8 cellular contexts compared by ENCODE assay signal in the genomic region with DNA sequence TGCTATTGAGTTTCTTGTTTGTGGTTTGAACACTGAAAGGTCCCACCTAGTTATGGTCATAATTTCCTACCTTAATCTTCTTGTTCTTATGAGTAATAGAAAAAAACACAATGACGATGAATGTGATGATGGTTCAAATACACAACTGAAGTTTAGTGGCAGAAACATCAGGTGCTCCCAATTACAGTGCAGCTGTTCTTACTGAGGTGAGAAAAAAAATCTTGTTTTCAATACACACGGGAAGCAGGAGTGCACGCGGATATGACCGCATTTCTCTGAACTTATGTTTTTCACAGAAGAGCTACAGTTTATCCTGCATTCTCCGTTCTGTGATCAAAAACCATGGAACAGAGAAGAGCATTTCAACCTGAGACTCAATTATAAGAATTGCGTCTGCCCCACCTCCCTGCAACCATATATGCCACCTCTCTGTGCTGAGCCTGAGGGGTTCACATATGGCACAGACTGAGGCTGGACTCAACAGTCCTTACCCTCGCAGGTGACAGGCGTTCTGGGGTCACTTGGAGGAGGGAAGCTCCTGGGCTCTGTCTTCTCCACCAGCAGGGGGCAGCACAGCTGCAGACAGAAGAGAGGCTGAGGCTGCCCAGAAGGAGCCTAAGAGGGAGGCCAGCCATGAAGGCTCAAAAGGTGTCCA.
A peak's percentile ranks its signal among the peaks of the same experiment; 100 is the strongest.
DNase-seq lines count a peak whose midpoint lies in the region; ATAC-seq and TF ChIP-seq lines count a peak whose summit lies in the region.

No MANE protein-coding gene starts in this region.

- in situ Hi-C loops in brain microvascular endothelial cell (cut with HindIII; ENCODE audit: low pct_ligation_motif_present, low sequenced_read_pairs): no loop called here

- TF ChIP-seq CTCF in brain microvascular endothelial cell (IDR thresholded peaks at IDR 0.05; ENCODE audit: low read depth, low read length, missing control alignments): peak; percentile 82

- peak; percentile 58 for DNase-seq in ELR (ENCODE audit: low read depth)
- peak; percentile 28 for DNase-seq in LHCN-M2 (ENCODE audit: low read depth)
- DNase-seq in UCSD-AML1 (lab: John Stamatoyannopoulos, UW; ENCODE audit: unreplicated experiment): peak; percentile 57
- peak; percentile 20 for DNase-seq in brain microvascular endothelial cell
- DNase-seq in left lobe of liver (ENCODE audit: low spot score): no peak
- peak; percentile 39 to 49 (median 45) for DNase-seq in stimulated activated CD4-positive, alpha-beta T cell treated with anti-CD3 and anti-CD28 coated beads, TNF-alpha, amount 100 ng/mL, for 4 hours (ENCODE audit: low read depth in 3 of 3)

- peak overlapping the region; percentile 2 for H3K27ac ChIP-seq in brain microvascular endothelial cell

- ATAC-seq in left lobe of liver (peak; percentile 88), HG03045 (IDR thresholded peaks at IDR 0.05; ENCODE audit: unreplicated experiment) (no peak), HG02938 (IDR thresholded peaks at IDR 0.05; ENCODE audit: unreplicated experiment) (no peak)

- peaks cover 50% of the 10 kb centered on the region for H3K27me3 ChIP-seq in brain microvascular endothelial cell (replicated peaks)

- no peaks in the 10 kb centered on the region for H3K36me3 ChIP-seq in brain microvascular endothelial cell (replicated peaks)

- no peak overlapping the region for H3K4me3 ChIP-seq in brain microvascular endothelial cell (ENCODE audit: low read depth, low read length)
